In genomic region chr11:10066441-10066840, GRCh38 we compare ENCODE assay signal across 21 cellular contexts.
DNase-seq lines count a peak whose midpoint lies in the region; ATAC-seq, FAIRE-seq and TF ChIP-seq lines count a peak whose summit lies in the region.
"Had no signal": no experiment of that assay in that cellular context is flagged by ENCODE, and none has a peak within 500 bp of the region (broad histone marks: within the 10 kb centered on the region; RNA-seq: fewer than 3 reads in every experiment).

No MANE protein-coding gene starts in this region.

- TF ChIP-seq POLR2A in A549 (IDR thresholded peaks at IDR 0.05; ENCODE audit: low read length) (no peak), H54 (IDR thresholded peaks at IDR 0.05; ENCODE audit: low read depth, low read length) (no peak), Peyer's patch (IDR thresholded peaks at IDR 0.05) (no peak)

- DNase-seq in A549 (ENCODE audit: low read depth in 1 of 2, low spot score in 1 of 2) (peak in 1 of 2 experiments; percentile 21), H54 (ENCODE audit: insufficient read length, low spot score) (no peak), SK-N-DZ (ENCODE audit: low spot score) (peak; percentile 92), left kidney (ENCODE audit: low read depth, low spot score) (peak; percentile 3), Peyer's patch (no peak), 8988T (no peak), NCI-H82 treated with DMSO at 0.1 percent for 48 hours (lab: John Stamatoyannopoulos, UW; ENCODE audit: unreplicated experiment) (no peak)
- DNase-seq: CD8-positive, alpha-beta memory T cell; DMS79 treated with DMSO at 0.1 percent for 48 hours; GM23248; NCI-H1048; NCI-H1436; NCI-H1930; NCI-H226; NCI-H524; NCI-H82 had no signal

- CTCF ChIA-PET in A549 (lab: Yijun Ruan, JAX), result no interaction called here

- no peak overlapping the region for H3K27ac ChIP-seq in A549
- no peak overlapping the region for H3K27ac ChIP-seq in Peyer's patch
- H3K27ac ChIP-seq: BLaER1, GM23248, KMS-11, SJSA1 had no signal

- POLR2A ChIA-PET in A549 (lab: Yijun Ruan, JAX), result no interaction called here

- H3K4me3 ChIP-seq in A549, result no peak overlapping the region
- H3K4me3 ChIP-seq in Peyer's patch, result no peak overlapping the region
- H3K4me3 ChIP-seq: BLaER1, GM23248, SJSA1 had no signal

- peak overlapping the region; percentile 3; the same call in 1 of the 3 replicates for H3K4me2 ChIP-seq in A549
- H3K4me2 ChIP-seq: BLaER1, KMS-11 had no signal

- no peak for TF ChIP-seq EP300 in A549 (IDR thresholded peaks at IDR 0.05)

- no peak for FAIRE-seq in A549 (lab: Jason Lieb, UNC)
- FAIRE-seq in H54 (lab: Jason Lieb, UNC), result peak; percentile 81
- FAIRE-seq: D721Med had no signal

- TF ChIP-seq CTCF in A549 (IDR thresholded peaks at IDR 0.05) (no peak), Peyer's patch (IDR thresholded peaks at IDR 0.05) (no peak)

- WGBS in A549 (ENCODE audit: missing lambda C conversion rate), result 24% methylated on average over 4 of the region's 4 CpGs

- H3K36me3 ChIP-seq in Peyer's patch, result no peaks in the 10 kb centered on the region
- H3K36me3 ChIP-seq: BLaER1, SJSA1 had no signal

- ATAC-seq in A549, result no peak; a peak in 1 of 6 replicates
- ATAC-seq in GM18907 (IDR thresholded peaks at IDR 0.05; ENCODE audit: unreplicated experiment), result no peak

- 0 out of 3 replicates have a peak, but pooled peaks cover 2% of the 10 kb centered on the region for H3K9me3 ChIP-seq in A549
- H3K9me3 ChIP-seq in Peyer's patch, result no peaks in the 10 kb centered on the region
- H3K9me3 ChIP-seq: SJSA1 had no signal

- no peaks in the 10 kb centered on the region for H3K27me3 ChIP-seq in Peyer's patch
- H3K27me3 ChIP-seq: BLaER1, SJSA1 had no signal

- no peak for TF ChIP-seq RAD21 in A549 (conservative IDR thresholded peaks at IDR 0.05 in 1 of 2, IDR thresholded peaks at IDR 0.05 in 1 of 2)

- H3K4me1 ChIP-seq in A549 (peaks cover 12% of the 10 kb centered on the region), Peyer's patch (no peaks in the 10 kb centered on the region)
- H3K4me1 ChIP-seq: BLaER1 had no signal

TF ChIP-seq in A549, 52 proteins besides CTCF, POLR2A, EP300 and RAD21:
- TF ChIP-seq HOXB5 (CRISPR knock-in tag; IDR thresholded peaks at IDR 0.05), result no peak
- TF ChIP-seq GATA3 (IDR thresholded peaks at IDR 0.05; ENCODE audit: borderline replicate concordance), result peak; percentile 51
TF ChIP-seq in A549: peak in this region for 1.

Comparison
In these comparisons a context has a peak if more than half of its experiments do, and no peak if none do; other contexts are left out.
1. DNase-seq: peak in SK-N-DZ (single experiment) and left kidney (single experiment); none in H54 (single experiment), Peyer's patch (0 of 3), 8988T (single experiment) and NCI-H82 treated with DMSO at 0.1 percent for 48 hours (single experiment).